8 cellular contexts compared by ENCODE assay signal in genomic region chr2:63588385-63589147, GRCh38.
DNase-seq lines count a peak whose midpoint lies in the region; ATAC-seq and TF ChIP-seq lines count a peak whose summit lies in the region.

MDH1 (plus strand) TSS chr2:63588963; CDS start chr2:63589044, 81 bp downstream.
WDPCP (minus strand) TSS chr2:63588477; CDS start chr2:63588271, 206 bp downstream.

- no peaks in the 10 kb centered on the region for H3K27me3 Mint-ChIP-seq in central memory CD8-positive, alpha-beta T cell

- peak within 1 kb of the TSS; percentile 96 for H3K27ac Mint-ChIP-seq in central memory CD8-positive, alpha-beta T cell (ENCODE audit: low read depth)

- peaks cover 44% of the 10 kb centered on the region for H3K4me1 Mint-ChIP-seq in central memory CD8-positive, alpha-beta T cell

- H3K9me3 Mint-ChIP-seq in central memory CD8-positive, alpha-beta T cell, result no peaks in the 10 kb centered on the region

- TF ChIP-seq CTCF in AG09319 (IDR thresholded peaks at IDR 0.05; ENCODE audit: low read depth, low read length), result no peak

- peak within 1 kb of the TSS; percentile 94 for H3K4me3 Mint-ChIP-seq in central memory CD8-positive, alpha-beta T cell

- ATAC-seq in GM19025 (IDR thresholded peaks at IDR 0.05; ENCODE audit: low read depth, unreplicated experiment) (peak; percentile 85), HG03280 (IDR thresholded peaks at IDR 0.05; ENCODE audit: unreplicated experiment) (peak; percentile 88)
- peak; percentile 87 for ATAC-seq in central memory CD8-positive, alpha-beta T cell (replicated peaks; ENCODE audit: extremely low read depth, poor library complexity, severe bottlenecking)

- peaks cover 19% of the 10 kb centered on the region for H3K36me3 Mint-ChIP-seq in central memory CD8-positive, alpha-beta T cell (ENCODE audit: insufficient read depth)

- DNase-seq in AG09319 (ENCODE audit: extremely low read depth, low read depth), result peak; percentile 99
- peak; percentile 99 for DNase-seq in NCI-H345 (lab: John Stamatoyannopoulos, UW)
- peak; percentile 90 to 93 (median 92) for DNase-seq in activated CD4-positive, CD25-positive, alpha-beta regulatory T cell (lab: John Stamatoyannopoulos, UW)
- peak; percentile 86 to 92 for DNase-seq in central memory CD8-positive, alpha-beta T cell (ENCODE audit: low spot score in 2 of 2)
- peak; percentile 99 for DNase-seq in inferior parietal cortex (ENCODE audit: extremely low spot score)
- peak; percentile 98 for DNase-seq in smooth muscle cell of the brain vasculature (ENCODE audit: low read depth, low spot score)

Comparison
In these comparisons a context has a peak if more than half of its experiments do, and no peak if none do; other contexts are left out.
1. Peak in every context shown above with its lines: DNase-seq and ATAC-seq.